8 cellular contexts compared by ENCODE assay signal in the genomic region with DNA sequence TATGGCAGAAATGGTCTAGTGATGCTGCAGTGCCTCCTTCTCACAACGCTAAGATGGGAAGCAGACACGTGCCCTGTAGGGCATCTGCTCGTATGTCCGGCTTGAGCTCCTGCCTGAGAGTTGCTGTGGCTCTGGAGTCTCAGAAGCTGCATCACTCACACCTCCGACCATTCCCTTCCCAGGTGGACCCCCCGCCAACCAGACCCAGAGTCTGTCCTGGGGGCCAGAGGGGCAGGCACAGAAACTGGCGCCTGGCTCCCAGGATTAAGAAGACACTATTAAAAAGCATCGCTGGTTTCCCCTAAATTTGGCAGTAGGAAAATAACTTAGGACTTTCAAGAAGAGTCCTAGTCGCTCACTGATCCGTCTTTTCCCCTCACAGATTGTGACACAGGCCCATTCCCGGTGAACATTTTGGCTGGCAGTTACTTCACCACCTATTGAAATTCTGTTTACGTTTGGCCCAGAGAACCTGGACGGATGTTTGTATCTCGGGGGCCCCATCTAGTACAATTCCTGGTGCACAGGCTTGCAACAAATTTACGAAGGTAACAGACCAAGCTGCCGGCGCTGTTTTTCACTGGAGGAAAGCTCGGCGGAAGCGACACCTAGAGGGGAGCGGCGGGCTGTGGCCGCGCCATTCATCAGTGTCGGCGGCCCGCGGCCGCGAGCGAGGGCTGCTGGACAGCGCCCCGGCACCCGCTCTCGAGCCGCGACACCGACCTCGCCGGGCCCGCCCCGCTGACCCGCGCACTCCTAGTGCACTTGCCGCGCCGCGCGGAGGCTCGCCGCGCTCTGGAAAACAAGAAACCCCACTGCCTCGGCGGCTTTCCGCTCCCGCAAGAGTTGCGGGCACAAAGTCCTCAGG. TPM values are rescaled to one million over a fixed set of nuclear protein-coding genes. Genes with fewer than 3 reads are reported as not detected.
DNase-seq lines count a peak whose midpoint lies in the region; ATAC-seq and TF ChIP-seq lines count a peak whose summit lies in the region.

No MANE protein-coding gene starts in this region.

- DNase-seq in GM06990 (ENCODE audit: extremely low read depth, insufficient read length): peak; percentile 44
- peak; percentile 68 for DNase-seq in MG63
- peak; percentile 53 for DNase-seq in activated CD8-positive, alpha-beta T cell treated with anti-CD3 and anti-CD28 coated beads, Interleukin-2, amount 10 ng/mL, durations not matched to agents 7 days and 5 days
- DNase-seq in esophagus squamous epithelium (lab: John Stamatoyannopoulos, UW): no peak
- peak; percentile 42 for DNase-seq in transverse colon

- no peaks in the 10 kb centered on the region for H3K9me3 Mint-ChIP-seq in activated CD8-positive, alpha-beta T cell treated with anti-CD3 and anti-CD28 coated beads, Interleukin-2, amount 10 ng/mL, durations not matched to agents 7 days and 5 days (ENCODE audit: insufficient read depth)

- TF ChIP-seq POLR2A in esophagus squamous epithelium (IDR thresholded peaks at IDR 0.05) (no peak), transverse colon (IDR thresholded peaks at IDR 0.05) (no peak)

- no peak overlapping the region for H3K9ac ChIP-seq in muscle layer of colon (ENCODE audit: low read length)

- H3K4me1 ChIP-seq in esophagus squamous epithelium: peaks cover 15 to 25% (median 17%) of the 10 kb centered on the region in 3 donors
- peaks cover 19% of the 10 kb centered on the region for H3K4me1 ChIP-seq in muscle layer of colon (ENCODE audit: insufficient read depth, low read length)
- H3K4me1 ChIP-seq in transverse colon: peaks cover 9 to 22% (median 16%) of the 10 kb centered on the region in 4 donors

- intact Hi-C loops in esophagus squamous epithelium (cut with DNase I) (no loop called here), transverse colon (cut with DNase I; ENCODE audit: low total_unique reads) (no loop called here)

- no peak for TF ChIP-seq EP300 in transverse colon (IDR thresholded peaks at IDR 0.05; ENCODE audit: low read depth)

- ATAC-seq in activated CD8-positive, alpha-beta T cell treated with anti-CD3 and anti-CD28 coated beads, Interleukin-2, amount 10 ng/mL, durations not matched to agents 7 days and 5 days: peak; percentile 67
- ATAC-seq in HG02981 (IDR thresholded peaks at IDR 0.05; ENCODE audit: unreplicated experiment): no peak
- ATAC-seq in GM19395 (IDR thresholded peaks at IDR 0.05; ENCODE audit: unreplicated experiment): no peak

- POLR2A ChIA-PET in activated CD8-positive, alpha-beta T cell treated with anti-CD3 and anti-CD28 coated beads, Interleukin-2, amount 10 ng/mL, durations not matched to agents 7 days and 5 days (lab: Charles Lee): no interaction called here

- no peak overlapping the region for H3K27ac Mint-ChIP-seq in activated CD8-positive, alpha-beta T cell treated with anti-CD3 and anti-CD28 coated beads, Interleukin-2, amount 10 ng/mL, durations not matched to agents 7 days and 5 days

- peaks cover 6% of the 10 kb centered on the region; the same call in 1 of the 2 replicates for H3K27me3 ChIP-seq in GM06990 (replicated peaks; ENCODE audit: control insufficient read depth, insufficient read depth, low read length)
- H3K27me3 ChIP-seq in MG63: peaks cover 75% of the 10 kb centered on the region
- H3K27me3 ChIP-seq in esophagus squamous epithelium: peaks cover 0 to 85% (median 7%) of the 10 kb centered on the region in 4 donors
- H3K27me3 ChIP-seq in muscle layer of colon (ENCODE audit: control insufficient read depth in 1 of 2, insufficient read depth in 2 of 2, low read length in 2 of 2): peaks cover 39 to 42% of the 10 kb centered on the region in 2 donors
- H3K27me3 ChIP-seq in transverse colon: peaks cover 88% of the 10 kb centered on the region

- H3K36me3 ChIP-seq in GM06990 (ENCODE audit: control insufficient read depth, insufficient read depth, low read length) (no peaks in the 10 kb centered on the region), MG63 (no peaks in the 10 kb centered on the region), esophagus squamous epithelium (no peaks in the 10 kb centered on the region), muscle layer of colon (ENCODE audit: insufficient read depth, low read length) (no peaks in the 10 kb centered on the region), transverse colon (no peaks in the 10 kb centered on the region)

- H3K9me3 ChIP-seq in MG63 (no peaks in the 10 kb centered on the region; the same call in 1 of the 2 replicates), esophagus squamous epithelium (no peaks in the 10 kb centered on the region), muscle layer of colon (ENCODE audit: low read length) (no peaks in the 10 kb centered on the region), transverse colon (no peaks in the 10 kb centered on the region)

- H3K27me3 Mint-ChIP-seq in activated CD8-positive, alpha-beta T cell treated with anti-CD3 and anti-CD28 coated beads, Interleukin-2, amount 10 ng/mL, durations not matched to agents 7 days and 5 days (ENCODE audit: low read depth): peaks cover 63% of the 10 kb centered on the region

- no peak overlapping the region for H3K4me3 ChIP-seq in GM06990 (replicated peaks; ENCODE audit: low read depth, low read length)
- H3K4me3 ChIP-seq in MG63: no peak overlapping the region
- H3K4me3 ChIP-seq in esophagus squamous epithelium: peak overlapping the region; percentile 31 to 62 (median 45)
- peak overlapping the region; percentile 38 to 53 for H3K4me3 ChIP-seq in muscle layer of colon (ENCODE audit: low read depth in 1 of 2, low read length in 2 of 2)
- peak overlapping the region in 2 of 4 donors; percentile 40 to 47 for H3K4me3 ChIP-seq in transverse colon

- no peaks in the 10 kb centered on the region for H3K36me3 Mint-ChIP-seq in activated CD8-positive, alpha-beta T cell treated with anti-CD3 and anti-CD28 coated beads, Interleukin-2, amount 10 ng/mL, durations not matched to agents 7 days and 5 days (ENCODE audit: low read depth)

- no peak overlapping the region for H3K27ac ChIP-seq in esophagus squamous epithelium
- no peak overlapping the region for H3K27ac ChIP-seq in muscle layer of colon (ENCODE audit: low read depth, low read length)
- H3K27ac ChIP-seq in transverse colon: no peak overlapping the region

- H3K4me3 Mint-ChIP-seq in activated CD8-positive, alpha-beta T cell treated with anti-CD3 and anti-CD28 coated beads, Interleukin-2, amount 10 ng/mL, durations not matched to agents 7 days and 5 days: peak overlapping the region; percentile 28

- 17 to 37% methylated on average over 14 to 30 of the region's 57 CpGs for WGBS in esophagus squamous epithelium, 2 donors
- 10% methylated on average over 57 of the region's 57 CpGs; no CpG with 5 or more reads in 1 of the 2 donors for WGBS in transverse colon (ENCODE audit: low coverage in 1 of 2), 2 donors

- TF ChIP-seq CTCF in GM06990 (IDR thresholded peaks at IDR 0.05; ENCODE audit: insufficient read depth, low read length, poor library complexity, severe bottlenecking): peak; percentile 40
- peak in 5 of 6 experiments; percentile 32 to 62 (median 41) for TF ChIP-seq CTCF in esophagus squamous epithelium (IDR thresholded peaks at IDR 0.05)
- TF ChIP-seq CTCF in transverse colon (IDR thresholded peaks at IDR 0.05): peak; percentile 1 to 45 (median 24)

- peaks cover 2% of the 10 kb centered on the region for H3K4me1 Mint-ChIP-seq in activated CD8-positive, alpha-beta T cell treated with anti-CD3 and anti-CD28 coated beads, Interleukin-2, amount 10 ng/mL, durations not matched to agents 7 days and 5 days (ENCODE audit: low read depth)

- CTCF ChIA-PET in activated CD8-positive, alpha-beta T cell treated with anti-CD3 and anti-CD28 coated beads, Interleukin-2, amount 10 ng/mL, durations not matched to agents 7 days and 5 days (lab: Charles Lee): interaction anchor here (1.5 to 1.8 kb wide), 2 partner anchors 13 to 58 kb away, joined by 3 to 6 read pairs; no protein-coding TSS in a partner anchor

- in situ Hi-C loops in transverse colon (cut with MboI; ENCODE audit: low pct_ligation_motif_present in 1 of 4, low pct_unique_long_range_greater_than_20kb in 1 of 4, low sequenced_read_pairs in 3 of 4): no loop called here

RNA-seq across cellular contexts. Expression of a gene that starts 1.6 kb away (rescaled TPM):
- not detected in 2 replicates for total RNA-seq in MG63 (2014; rRNA removed; shearing (Covaris generic); ENCODE audit: low replicate concordance)
- not detected for total RNA-seq in activated CD8-positive, alpha-beta T cell treated with anti-CD3 and anti-CD28 coated beads, Interleukin-2, amount 10 ng/mL, durations not matched to agents 7 days and 5 days
- total RNA-seq in esophagus squamous epithelium (1 to 10 TPM in 3 of 4 donors, under 1 TPM in 1; 0.53 to 4.1 (median 1.4) TPM), transverse colon (under 1 TPM in 1 of 4 donors, not detected in 3; 0.27 TPM)

Comparison
In these comparisons a context has a peak if more than half of its experiments do, and no peak if none do; other contexts are left out.
1. H3K4me3 ChIP-seq: peak in esophagus squamous epithelium (4 of 4) and muscle layer of colon (2 of 2); none in GM06990 (single experiment) and MG63 (single experiment).
2. Peak in every context shown above with its lines, with median percentiles within 50 percentile points of each other: CTCF ChIP-seq.